Comparison of ENCODE assay signal across 2 cellular contexts in the genomic region with DNA sequence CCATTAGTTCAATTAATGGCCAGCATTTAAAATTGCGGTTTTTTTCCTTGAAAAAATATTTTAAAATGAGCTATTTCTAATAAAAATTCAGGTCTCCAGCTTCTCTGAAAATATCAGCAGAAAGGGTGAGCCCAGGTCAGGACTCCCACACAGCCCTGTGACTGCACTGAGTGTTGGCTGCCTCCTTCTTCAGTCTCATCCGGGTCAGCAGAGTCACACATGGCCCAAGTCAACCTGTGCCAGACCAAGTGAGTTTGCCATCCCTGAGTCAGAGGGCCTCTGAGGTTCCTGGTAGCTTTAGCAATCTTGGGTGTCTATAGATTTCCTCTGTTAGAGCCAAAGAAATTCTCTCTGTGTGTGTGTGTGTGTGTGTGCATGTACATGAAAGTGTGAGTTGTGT.
TF ChIP-seq lines count a peak whose summit lies in the region.

No MANE protein-coding gene starts in this region.

TF ChIP-seq in SK-N-SH treated with all-trans-retinoic acid at 6 μM for 48 hours, 23 proteins besides CTCF, POLR2A, EP300 and RAD21 (continued from another document):
- no peak for TF ChIP-seq POU6F1 (CRISPR knock-in tag; IDR thresholded peaks at IDR 0.05; ENCODE audit: borderline replicate concordance, low read depth)
- TF ChIP-seq RARB (CRISPR knock-in tag; IDR thresholded peaks at IDR 0.05), result no peak
- TF ChIP-seq, protein P1, sequence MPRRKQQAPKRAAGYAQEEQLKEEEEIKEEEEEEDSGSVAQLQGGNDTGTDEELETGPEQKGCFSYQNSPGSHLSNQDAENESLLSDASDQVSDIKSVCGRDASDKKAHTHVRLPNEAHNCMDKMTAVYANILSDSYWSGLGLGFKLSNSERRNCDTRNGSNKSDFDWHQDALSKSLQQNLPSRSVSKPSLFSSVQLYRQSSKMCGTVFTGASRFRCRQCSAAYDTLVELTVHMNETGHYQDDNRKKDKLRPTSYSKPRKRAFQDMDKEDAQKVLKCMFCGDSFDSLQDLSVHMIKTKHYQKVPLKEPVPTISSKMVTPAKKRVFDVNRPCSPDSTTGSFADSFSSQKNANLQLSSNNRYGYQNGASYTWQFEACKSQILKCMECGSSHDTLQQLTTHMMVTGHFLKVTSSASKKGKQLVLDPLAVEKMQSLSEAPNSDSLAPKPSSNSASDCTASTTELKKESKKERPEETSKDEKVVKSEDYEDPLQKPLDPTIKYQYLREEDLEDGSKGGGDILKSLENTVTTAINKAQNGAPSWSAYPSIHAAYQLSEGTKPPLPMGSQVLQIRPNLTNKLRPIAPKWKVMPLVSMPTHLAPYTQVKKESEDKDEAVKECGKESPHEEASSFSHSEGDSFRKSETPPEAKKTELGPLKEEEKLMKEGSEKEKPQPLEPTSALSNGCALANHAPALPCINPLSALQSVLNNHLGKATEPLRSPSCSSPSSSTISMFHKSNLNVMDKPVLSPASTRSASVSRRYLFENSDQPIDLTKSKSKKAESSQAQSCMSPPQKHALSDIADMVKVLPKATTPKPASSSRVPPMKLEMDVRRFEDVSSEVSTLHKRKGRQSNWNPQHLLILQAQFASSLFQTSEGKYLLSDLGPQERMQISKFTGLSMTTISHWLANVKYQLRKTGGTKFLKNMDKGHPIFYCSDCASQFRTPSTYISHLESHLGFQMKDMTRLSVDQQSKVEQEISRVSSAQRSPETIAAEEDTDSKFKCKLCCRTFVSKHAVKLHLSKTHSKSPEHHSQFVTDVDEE (CRISPR knock-in tag; IDR thresholded peaks at IDR 0.05), result no peak
- TF ChIP-seq, protein P2, sequence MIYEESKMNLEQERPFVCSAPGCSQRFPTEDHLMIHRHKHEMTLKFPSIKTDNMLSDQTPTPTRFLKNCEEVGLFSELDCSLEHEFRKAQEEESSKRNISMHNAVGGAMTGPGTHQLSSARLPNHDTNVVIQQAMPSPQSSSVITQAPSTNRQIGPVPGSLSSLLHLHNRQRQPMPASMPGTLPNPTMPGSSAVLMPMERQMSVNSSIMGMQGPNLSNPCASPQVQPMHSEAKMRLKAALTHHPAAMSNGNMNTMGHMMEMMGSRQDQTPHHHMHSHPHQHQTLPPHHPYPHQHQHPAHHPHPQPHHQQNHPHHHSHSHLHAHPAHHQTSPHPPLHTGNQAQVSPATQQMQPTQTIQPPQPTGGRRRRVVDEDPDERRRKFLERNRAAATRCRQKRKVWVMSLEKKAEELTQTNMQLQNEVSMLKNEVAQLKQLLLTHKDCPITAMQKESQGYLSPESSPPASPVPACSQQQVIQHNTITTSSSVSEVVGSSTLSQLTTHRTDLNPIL (CRISPR knock-in tag; IDR thresholded peaks at IDR 0.05; ENCODE audit: low read depth), result no peak
- TF ChIP-seq ZFP3 (CRISPR knock-in tag; IDR thresholded peaks at IDR 0.05), result no peak
- TF ChIP-seq BACH2 (CRISPR knock-in tag; IDR thresholded peaks at IDR 0.05; ENCODE audit: borderline replicate concordance), result no peak
- no peak for TF ChIP-seq GLIS3 (CRISPR knock-in tag; IDR thresholded peaks at IDR 0.05)
- no peak for TF ChIP-seq ZNF70 (CRISPR knock-in tag; IDR thresholded peaks at IDR 0.05)
- TF ChIP-seq ARNTL (CRISPR knock-in tag; IDR thresholded peaks at IDR 0.05; ENCODE audit: borderline replicate concordance, low read depth), result no peak
- TF ChIP-seq ESRRG (CRISPR knock-in tag; IDR thresholded peaks at IDR 0.05), result no peak
- TF ChIP-seq OSR1 (CRISPR knock-in tag; IDR thresholded peaks at IDR 0.05), result no peak
- TF ChIP-seq, protein P3, sequence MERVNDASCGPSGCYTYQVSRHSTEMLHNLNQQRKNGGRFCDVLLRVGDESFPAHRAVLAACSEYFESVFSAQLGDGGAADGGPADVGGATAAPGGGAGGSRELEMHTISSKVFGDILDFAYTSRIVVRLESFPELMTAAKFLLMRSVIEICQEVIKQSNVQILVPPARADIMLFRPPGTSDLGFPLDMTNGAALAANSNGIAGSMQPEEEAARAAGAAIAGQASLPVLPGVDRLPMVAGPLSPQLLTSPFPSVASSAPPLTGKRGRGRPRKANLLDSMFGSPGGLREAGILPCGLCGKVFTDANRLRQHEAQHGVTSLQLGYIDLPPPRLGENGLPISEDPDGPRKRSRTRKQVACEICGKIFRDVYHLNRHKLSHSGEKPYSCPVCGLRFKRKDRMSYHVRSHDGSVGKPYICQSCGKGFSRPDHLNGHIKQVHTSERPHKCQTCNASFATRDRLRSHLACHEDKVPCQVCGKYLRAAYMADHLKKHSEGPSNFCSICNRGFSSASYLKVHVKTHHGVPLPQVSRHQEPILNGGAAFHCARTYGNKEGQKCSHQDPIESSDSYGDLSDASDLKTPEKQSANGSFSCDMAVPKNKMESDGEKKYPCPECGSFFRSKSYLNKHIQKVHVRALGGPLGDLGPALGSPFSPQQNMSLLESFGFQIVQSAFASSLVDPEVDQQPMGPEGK (CRISPR knock-in tag; IDR thresholded peaks at IDR 0.05; ENCODE audit: borderline replicate concordance), result no peak
- TF ChIP-seq ZFP30 (CRISPR knock-in tag; IDR thresholded peaks at IDR 0.05), result no peak

TF ChIP-seq in SK-N-SH, 30 proteins besides CTCF, POLR2A, EP300 and RAD21 (continued from another document):
- TF ChIP-seq REST (IDR thresholded peaks at IDR 0.05; ENCODE audit: low read depth, low read length) (no peak), TCF12 (IDR thresholded peaks at IDR 0.05) (no peak), SIN3A (IDR thresholded peaks at IDR 0.05; ENCODE audit: borderline replicate concordance, low read depth, low read length) (no peak), ELF1 (IDR thresholded peaks at IDR 0.05) (no peak), TAF1 (IDR thresholded peaks at IDR 0.05; ENCODE audit: borderline replicate concordance, low read depth, low read length) (no peak)
- TF ChIP-seq, protein P4, sequence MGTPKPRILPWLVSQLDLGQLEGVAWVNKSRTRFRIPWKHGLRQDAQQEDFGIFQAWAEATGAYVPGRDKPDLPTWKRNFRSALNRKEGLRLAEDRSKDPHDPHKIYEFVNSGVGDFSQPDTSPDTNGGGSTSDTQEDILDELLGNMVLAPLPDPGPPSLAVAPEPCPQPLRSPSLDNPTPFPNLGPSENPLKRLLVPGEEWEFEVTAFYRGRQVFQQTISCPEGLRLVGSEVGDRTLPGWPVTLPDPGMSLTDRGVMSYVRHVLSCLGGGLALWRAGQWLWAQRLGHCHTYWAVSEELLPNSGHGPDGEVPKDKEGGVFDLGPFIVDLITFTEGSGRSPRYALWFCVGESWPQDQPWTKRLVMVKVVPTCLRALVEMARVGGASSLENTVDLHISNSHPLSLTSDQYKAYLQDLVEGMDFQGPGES (IDR thresholded peaks at IDR 0.05; ENCODE audit: low read depth, low read length), result no peak
